In the genomic region with DNA sequence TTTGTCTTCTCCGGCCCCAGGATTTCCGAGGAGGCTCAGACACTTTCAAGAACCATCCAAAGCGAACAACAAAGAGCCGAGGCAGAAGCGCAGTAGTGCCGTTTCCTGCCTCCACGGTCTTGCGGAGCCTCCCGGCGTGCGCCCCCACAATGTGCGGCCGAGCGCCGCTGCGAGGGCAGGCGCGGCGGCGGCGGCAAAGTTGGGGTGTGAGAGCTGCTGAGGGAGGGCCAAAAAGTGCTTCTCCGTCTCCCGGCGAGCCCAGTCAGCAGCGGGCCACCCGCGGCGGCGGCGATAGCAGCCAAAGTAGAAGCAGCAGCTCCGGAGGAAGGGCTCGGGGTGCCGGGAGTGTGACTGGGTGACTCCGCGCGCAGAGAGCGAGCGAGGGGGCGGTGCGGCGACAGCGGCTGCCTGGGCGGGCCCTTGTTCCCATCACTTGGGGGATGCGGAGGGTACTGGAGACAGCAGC, we compare ENCODE assay signal across 8 cellular contexts.
DNase-seq lines count a peak whose midpoint lies in the region; ATAC-seq and TF ChIP-seq lines count a peak whose summit lies in the region.

No MANE protein-coding gene starts in this region.

- TF ChIP-seq POLR2A in IMR-90 (IDR thresholded peaks at IDR 0.05; ENCODE audit: low read depth, low read length): no peak; the same call in 1 of the 2 replicates

- peak overlapping the region; percentile 28; the same call in 1 of the 2 replicates for H4K5ac ChIP-seq in IMR-90 (ENCODE audit: low read depth, low read length)

- no peaks in the 10 kb centered on the region for H3K9me3 ChIP-seq in IMR-90 (ENCODE audit: control insufficient read depth, insufficient read depth, low read length)
- no peaks in the 10 kb centered on the region for H3K9me3 ChIP-seq in osteoblast (ENCODE audit: low read depth, low read length)

- peak overlapping the region; percentile 44 for H2BK5ac ChIP-seq in IMR-90 (ENCODE audit: low read depth, low read length, poor library complexity, severe bottlenecking)

- H3K4me2 ChIP-seq in IMR-90 (ENCODE audit: low read depth, low read length) (peak overlapping the region; percentile 89), osteoblast (ENCODE audit: insufficient read depth, low read length) (peak overlapping the region; percentile 100)

- no peaks in the 10 kb centered on the region for H3K9me1 ChIP-seq in IMR-90 (ENCODE audit: insufficient read depth, low read length)

- peaks cover 6% of the 10 kb centered on the region for H3K27me3 Mint-ChIP-seq in activated T-cell treated with anti-CD3 and anti-CD28 coated beads, Interleukin-2, amount 50 U/mL, for 4 hours (ENCODE audit: low read depth)

- H3K4me3 Mint-ChIP-seq in activated T-cell treated with anti-CD3 and anti-CD28 coated beads, Interleukin-2, amount 50 U/mL, for 4 hours: no peak overlapping the region

- no peaks in the 10 kb centered on the region for H3K36me3 Mint-ChIP-seq in activated T-cell treated with anti-CD3 and anti-CD28 coated beads, Interleukin-2, amount 50 U/mL, for 4 hours (ENCODE audit: insufficient read depth)

- peak overlapping the region; percentile 88 for H2AK9ac ChIP-seq in IMR-90 (replicated peaks; ENCODE audit: low read depth, low read length, poor library complexity)

- H3K9ac ChIP-seq in IMR-90 (ENCODE audit: low read depth, low read length): peak overlapping the region; percentile 90

- CTCF ChIA-PET in IMR-90 (lab: Yijun Ruan, JAX): interaction anchor here (0.6 to 2.1 kb wide), 3 partner anchors 13 to 473 kb away, joined by 3 to 6 read pairs (median 3); no protein-coding TSS in a partner anchor

- H3K9me3 Mint-ChIP-seq in activated T-cell treated with anti-CD3 and anti-CD28 coated beads, Interleukin-2, amount 50 U/mL, for 4 hours: peaks cover 4% of the 10 kb centered on the region

- intact Hi-C loops in IMR-90 (cut with micrococcal nuclease) (loop anchor here (1.0 to 5.0 kb wide), 3 partner anchors 66 to 359 kb away; no protein-coding TSS in a partner anchor), Right ventricle myocardium superior (cut with DNase I) (no loop called here)

- POLR2A ChIA-PET in IMR-90 (lab: Charles Lee; ENCODE audit: unreplicated experiment): no interaction called here

- peak overlapping the region; percentile 98 for H3K23ac ChIP-seq in IMR-90 (ENCODE audit: low read depth, low read length)

- no peak overlapping the region for H2AK5ac ChIP-seq in IMR-90 (ENCODE audit: low read depth, low read length)

- H2BK15ac ChIP-seq in IMR-90 (ENCODE audit: low read depth, low read length): peak overlapping the region; percentile 58; the same call in 1 of the 3 replicates

- peak overlapping the region; percentile 43 to 53; a peak in 1 of 4 replicates for H4K8ac ChIP-seq in IMR-90 (ENCODE audit: low read depth in 2 of 2, low read length in 2 of 2)

- TF ChIP-seq RAD21 in IMR-90 (IDR thresholded peaks at IDR 0.05; ENCODE audit: low read length): no peak

- H3K27ac ChIP-seq in IMR-90 (ENCODE audit: insufficient read depth, low read length) (peak overlapping the region; percentile 59), osteoblast (ENCODE audit: low read depth, low read length) (peak overlapping the region; percentile 99)

- peak overlapping the region; percentile 31; the same call in 1 of the 2 replicates for H4K91ac ChIP-seq in IMR-90 (ENCODE audit: insufficient read depth, low read depth, low read length)

- peak overlapping the region; percentile 83 for H3K56ac ChIP-seq in IMR-90 (ENCODE audit: extremely low read depth, insufficient read depth, low read length)

- H3K4me3 ChIP-seq in IMR-90 (ENCODE audit: insufficient read depth, low read depth, low read length) (peak overlapping the region; percentile 65), osteoblast (ENCODE audit: insufficient read depth, low read length) (peak overlapping the region; percentile 82)

- H3K27me3 ChIP-seq in IMR-90 (ENCODE audit: control insufficient read depth, insufficient read depth, low read length) (no peaks in the 10 kb centered on the region), osteoblast (ENCODE audit: insufficient read depth, low read length) (no peaks in the 10 kb centered on the region)

- WGBS in IMR-90 (ENCODE audit: extremely low coverage in 2 of 2, insufficient read length in 1 of 2), 2 experiments: 0% methylated on average over 15 of the region's 44 CpGs; no CpG with 5 or more reads in 1 of the 2 experiments

- H3K4ac ChIP-seq in IMR-90 (ENCODE audit: low read depth, low read length): peak overlapping the region; percentile 59

- H3K79me2 ChIP-seq in osteoblast (ENCODE audit: insufficient read depth, low read length): peaks cover 39% of the 10 kb centered on the region

- dilution Hi-C loops in IMR-90 (cut with HindIII; ENCODE audit: low sequenced_read_pairs, unreplicated experiment): no loop called here

- in situ Hi-C loops in IMR-90 (cut with MboI; ENCODE audit: low sequenced_read_pairs): no loop called here

- H4K20me1 ChIP-seq in IMR-90 (ENCODE audit: insufficient read depth, low read length): 0 out of 2 replicates have a peak, but pooled peaks cover 3% of the 10 kb centered on the region
- H4K20me1 ChIP-seq in osteoblast (ENCODE audit: insufficient read depth, low read length): peaks cover 12% of the 10 kb centered on the region

- DNase-seq in NCI-H526 (lab: John Stamatoyannopoulos, UW) (peak; percentile 1 to 45), NCI-H526 treated with DMSO at 0.1 percent for 48 hours (lab: John Stamatoyannopoulos, UW) (no peak), IMR-90 (peak; percentile 64), Right ventricle myocardium superior (peak; percentile 76), osteoblast (ENCODE audit: insufficient read length, low spot score, missing footprints) (peak; percentile 83), NK-92 (lab: John Stamatoyannopoulos, UW; ENCODE audit: unreplicated experiment) (no peak), NAMALWA (ENCODE audit: low spot score) (no peak)
- DNase-seq in activated T-cell treated with anti-CD3 and anti-CD28 coated beads, Interleukin-2, amount 50 U/mL, for 4 hours: no peak

- H3K4me1 Mint-ChIP-seq in activated T-cell treated with anti-CD3 and anti-CD28 coated beads, Interleukin-2, amount 50 U/mL, for 4 hours (ENCODE audit: low read depth): peaks cover 5% of the 10 kb centered on the region

- H3K36me3 ChIP-seq in IMR-90 (ENCODE audit: control insufficient read depth, insufficient read depth, low read length): no peaks in the 10 kb centered on the region
- H3K36me3 ChIP-seq in osteoblast (ENCODE audit: insufficient read depth, low read length): no peaks in the 10 kb centered on the region

- TF ChIP-seq CTCF in IMR-90 (conservative IDR thresholded peaks at IDR 0.05; ENCODE audit: low read depth, low read length) (no peak), osteoblast (IDR thresholded peaks at IDR 0.05; ENCODE audit: extremely low read depth, low read depth, low read length) (no peak)

- peak overlapping the region; percentile 89; the same call in 1 of the 2 replicates for H3K14ac ChIP-seq in IMR-90 (replicated peaks; ENCODE audit: low read depth, low read length)

- H2BK20ac ChIP-seq in IMR-90 (ENCODE audit: low read depth, low read length): peak overlapping the region; percentile 28; the same call in 1 of the 2 replicates

- peak overlapping the region; percentile 8 for H2BK120ac ChIP-seq in IMR-90 (ENCODE audit: low read depth, low read length)

- TSS peak; percentile 71 for BruUV-seq in IMR-90 (replicated peaks; lab: Mats Ljungman, UMichigan)

- peaks cover 4 to 30% of the 10 kb centered on the region in 2 experiments; a peak in 3 of 4 replicates for H3K79me1 ChIP-seq in IMR-90 (ENCODE audit: low read depth in 1 of 2, low read length in 2 of 2)

- H3K4me1 ChIP-seq in IMR-90 (ENCODE audit: control insufficient read depth, insufficient read depth, low read length): peaks cover 1% of the 10 kb centered on the region; the same call in 1 of the 2 replicates
- H3K4me1 ChIP-seq in osteoblast (ENCODE audit: insufficient read depth, low read length): peaks cover 19% of the 10 kb centered on the region

- H2AFZ ChIP-seq in IMR-90 (replicated peaks; ENCODE audit: low read length, poor library complexity) (peak overlapping the region; percentile 99), osteoblast (ENCODE audit: low read length) (peak overlapping the region; percentile 99)

- ATAC-seq in IMR-90 (ENCODE audit: low read depth): peak; percentile 65
- ATAC-seq in activated T-cell treated with anti-CD3 and anti-CD28 coated beads, Interleukin-2, amount 50 U/mL, for 4 hours: peak; percentile 53 to 62
- peak; percentile 83 for ATAC-seq in Right ventricle myocardium superior (ENCODE audit: poor library complexity)

- peak overlapping the region; percentile 44 for H3K18ac ChIP-seq in IMR-90 (ENCODE audit: low read depth, low read length)

TF ChIP-seq in IMR-90, 13 proteins besides CTCF, POLR2A, EP300 and RAD21:
- TF ChIP-seq MAFK (IDR thresholded peaks at IDR 0.05; ENCODE audit: low read depth, low read length): 0 out of 2 replicates have a peak, but pooled peaks have one; percentile 14
- no peak for TF ChIP-seq SMC3 (IDR thresholded peaks at IDR 0.05; ENCODE audit: low read depth, low read length)
- TF ChIP-seq MXI1 (IDR thresholded peaks at IDR 0.05; ENCODE audit: borderline replicate concordance, low read depth, low read length): peak; percentile 84

Comparison
In these comparisons a context has a peak if more than half of its experiments do, and no peak if none do; other contexts are left out.
1. DNase-seq: peak in NCI-H526 (2 of 2), IMR-90 (single experiment), Right ventricle myocardium superior (single experiment) and osteoblast (single experiment); none in NCI-H526 treated with DMSO at 0.1 percent for 48 hours (single experiment), activated T-cell treated with anti-CD3 and anti-CD28 coated beads, Interleukin-2, amount 50 U/mL, for 4 hours (single experiment), NK-92 (single experiment) and NAMALWA (single experiment).
2. Peak in every context shown above with its lines, with median percentiles within 50 percentile points of each other: ATAC-seq.